Comparison of ENCODE assay signal across 1 cellular context in the genomic region with DNA sequence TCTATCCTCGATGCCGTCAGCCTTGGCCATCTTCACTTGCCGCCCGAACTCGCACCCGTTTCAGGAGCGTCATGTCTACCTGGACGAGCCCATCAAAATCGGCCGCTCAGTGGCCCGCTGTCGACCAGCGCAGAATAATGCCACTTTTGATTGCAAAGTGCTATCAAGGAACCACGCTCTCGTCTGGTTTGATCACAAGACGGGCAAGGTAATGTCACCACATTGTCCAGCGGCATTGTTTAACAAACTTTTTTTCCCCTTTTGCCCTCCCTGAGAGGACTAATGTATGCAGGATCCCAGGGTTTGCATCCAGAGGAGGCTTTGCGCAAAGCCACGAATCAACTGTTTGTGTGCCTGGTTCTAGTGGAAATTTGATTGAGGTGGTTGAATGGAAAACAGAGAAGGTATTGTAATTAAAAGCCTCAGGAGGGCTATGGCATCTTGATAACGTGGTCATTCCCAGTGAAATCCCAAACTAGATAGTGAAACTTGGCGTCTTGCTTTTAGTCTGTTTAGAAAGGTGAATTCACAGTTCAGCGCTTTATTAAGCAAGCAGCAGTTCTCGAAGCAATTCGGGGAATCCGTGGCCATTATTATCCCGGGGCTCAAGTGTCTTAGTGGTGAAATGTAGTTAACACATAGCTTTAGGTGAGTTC.
A peak's percentile ranks its signal among the peaks of the same experiment; 100 is the strongest.
TF ChIP-seq lines count a peak whose summit lies in the region.

No MANE protein-coding gene starts in this region.

TF ChIP-seq in GM12878, 131 proteins besides CTCF, POLR2A, EP300 and RAD21:
- TF ChIP-seq, protein P1, sequence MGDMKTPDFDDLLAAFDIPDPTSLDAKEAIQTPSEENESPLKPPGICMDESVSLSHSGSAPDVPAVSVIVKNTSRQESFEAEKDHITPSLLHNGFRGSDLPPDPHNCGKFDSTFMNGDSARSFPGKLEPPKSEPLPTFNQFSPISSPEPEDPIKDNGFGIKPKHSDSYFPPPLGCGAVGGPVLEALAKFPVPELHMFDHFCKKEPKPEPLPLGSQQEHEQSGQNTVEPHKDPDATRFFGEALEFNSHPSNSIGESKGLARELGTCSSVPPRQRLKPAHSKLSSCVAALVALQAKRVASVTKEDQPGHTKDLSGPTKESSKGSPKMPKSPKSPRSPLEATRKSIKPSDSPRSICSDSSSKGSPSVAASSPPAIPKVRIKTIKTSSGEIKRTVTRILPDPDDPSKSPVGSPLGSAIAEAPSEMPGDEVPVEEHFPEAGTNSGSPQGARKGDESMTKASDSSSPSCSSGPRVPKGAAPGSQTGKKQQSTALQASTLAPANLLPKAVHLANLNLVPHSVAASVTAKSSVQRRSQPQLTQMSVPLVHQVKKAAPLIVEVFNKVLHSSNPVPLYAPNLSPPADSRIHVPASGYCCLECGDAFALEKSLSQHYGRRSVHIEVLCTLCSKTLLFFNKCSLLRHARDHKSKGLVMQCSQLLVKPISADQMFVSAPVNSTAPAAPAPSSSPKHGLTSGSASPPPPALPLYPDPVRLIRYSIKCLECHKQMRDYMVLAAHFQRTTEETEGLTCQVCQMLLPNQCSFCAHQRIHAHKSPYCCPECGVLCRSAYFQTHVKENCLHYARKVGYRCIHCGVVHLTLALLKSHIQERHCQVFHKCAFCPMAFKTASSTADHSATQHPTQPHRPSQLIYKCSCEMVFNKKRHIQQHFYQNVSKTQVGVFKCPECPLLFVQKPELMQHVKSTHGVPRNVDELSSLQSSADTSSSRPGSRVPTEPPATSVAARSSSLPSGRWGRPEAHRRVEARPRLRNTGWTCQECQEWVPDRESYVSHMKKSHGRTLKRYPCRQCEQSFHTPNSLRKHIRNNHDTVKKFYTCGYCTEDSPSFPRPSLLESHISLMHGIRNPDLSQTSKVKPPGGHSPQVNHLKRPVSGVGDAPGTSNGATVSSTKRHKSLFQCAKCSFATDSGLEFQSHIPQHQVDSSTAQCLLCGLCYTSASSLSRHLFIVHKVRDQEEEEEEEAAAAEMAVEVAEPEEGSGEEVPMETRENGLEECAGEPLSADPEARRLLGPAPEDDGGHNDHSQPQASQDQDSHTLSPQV (IDR thresholded peaks at IDR 0.05): no peak
- TF ChIP-seq, protein P2, sequence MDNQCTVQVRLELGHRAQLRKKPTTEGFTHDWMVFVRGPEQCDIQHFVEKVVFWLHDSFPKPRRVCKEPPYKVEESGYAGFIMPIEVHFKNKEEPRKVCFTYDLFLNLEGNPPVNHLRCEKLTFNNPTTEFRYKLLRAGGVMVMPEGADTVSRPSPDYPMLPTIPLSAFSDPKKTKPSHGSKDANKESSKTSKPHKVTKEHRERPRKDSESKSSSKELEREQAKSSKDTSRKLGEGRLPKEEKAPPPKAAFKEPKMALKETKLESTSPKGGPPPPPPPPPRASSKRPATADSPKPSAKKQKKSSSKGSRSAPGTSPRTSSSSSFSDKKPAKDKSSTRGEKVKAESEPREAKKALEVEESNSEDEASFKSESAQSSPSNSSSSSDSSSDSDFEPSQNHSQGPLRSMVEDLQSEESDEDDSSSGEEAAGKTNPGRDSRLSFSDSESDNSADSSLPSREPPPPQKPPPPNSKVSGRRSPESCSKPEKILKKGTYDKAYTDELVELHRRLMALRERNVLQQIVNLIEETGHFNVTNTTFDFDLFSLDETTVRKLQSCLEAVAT (IDR thresholded peaks at IDR 0.05): peak; percentile 93
- no peak for TF ChIP-seq TCF12 (IDR thresholded peaks at IDR 0.05; ENCODE audit: low read depth, low read length)
TF ChIP-seq in GM12878: peak in this region for 1.
